Comparison of ENCODE assay signal across 7 cellular contexts in the genomic region with DNA sequence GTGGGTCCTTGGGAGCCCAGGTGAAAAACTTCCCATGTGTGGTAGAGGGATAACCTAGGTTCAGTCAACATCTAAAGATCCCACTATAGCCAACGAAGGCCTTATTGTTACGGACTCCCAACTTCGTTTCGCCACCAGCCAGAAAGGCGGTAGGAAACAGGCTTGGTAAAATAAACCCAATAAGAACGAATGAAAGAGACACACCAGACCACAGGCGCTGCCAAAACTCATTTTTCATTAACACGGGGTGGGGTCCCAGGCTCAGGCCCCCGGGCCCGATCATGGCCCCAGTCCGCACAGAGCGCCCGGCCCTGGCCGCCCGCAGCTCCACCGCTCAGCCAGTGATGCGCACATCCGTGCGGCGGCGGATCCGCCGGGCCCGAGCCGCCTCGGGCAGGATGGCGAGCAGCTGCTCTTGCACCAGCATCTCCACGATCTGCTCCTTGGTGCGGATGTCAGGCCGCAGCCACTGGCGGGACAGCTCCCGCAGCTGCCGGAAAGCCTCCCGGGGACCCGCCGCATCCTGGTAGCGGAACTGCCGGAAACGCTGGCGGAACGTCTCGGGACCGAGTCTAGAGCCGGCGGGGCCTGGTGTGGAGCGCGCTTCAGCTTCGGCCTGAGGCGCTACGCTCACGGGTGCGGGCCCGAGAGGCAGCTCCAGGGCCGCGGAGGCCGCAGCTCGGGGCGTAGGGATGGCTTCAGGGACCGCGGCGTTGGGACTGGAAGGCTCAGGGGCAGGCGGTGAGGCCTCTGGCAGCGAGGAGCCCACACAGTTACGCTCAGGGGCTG. TPM values are rescaled to one million over a fixed set of nuclear protein-coding genes. Genes with fewer than 3 reads are reported as not detected.
DNase-seq lines count a peak whose midpoint lies in the region; ATAC-seq and TF ChIP-seq lines count a peak whose summit lies in the region.

No MANE protein-coding gene starts in this region.

- H4K20me1 ChIP-seq in OCI-LY3 (ENCODE audit: insufficient read depth, low read length) = no peaks in the 10 kb centered on the region

- TF ChIP-seq CTCF in OCI-LY3 (IDR thresholded peaks at IDR 0.05; ENCODE audit: low read depth, low read length) (no peak), esophagus squamous epithelium (IDR thresholded peaks at IDR 0.05) (no peak), nephron (IDR thresholded peaks at IDR 0.05; ENCODE audit: unreplicated experiment in 3 of 3) (no peak)

- peak overlapping the region; percentile 20; the same call in 1 of the 2 replicates for H2AFZ ChIP-seq in OCI-LY3 (ENCODE audit: low read depth, low read length)

- peaks cover 31% of the 10 kb centered on the region for H3K79me2 ChIP-seq in OCI-LY3 (ENCODE audit: low read length)

- H3K27ac ChIP-seq in OCI-LY3 (ENCODE audit: low read length) = peak overlapping the region; percentile 92
- peak overlapping the region; percentile 97 to 99 (median 98) for H3K27ac ChIP-seq in esophagus squamous epithelium

- H3K4me1 ChIP-seq in OCI-LY3 (ENCODE audit: low read length) (peaks cover 13% of the 10 kb centered on the region), esophagus squamous epithelium (peaks cover 13 to 40% (median 15%) of the 10 kb centered on the region in 3 donors)

- H3K27me3 Mint-ChIP-seq in nephron (ENCODE audit: low read depth) = no peaks in the 10 kb centered on the region
- H3K27me3 Mint-ChIP-seq in stimulated activated naive CD8-positive, alpha-beta T cell treated with anti-CD3 and anti-CD28 coated beads, Interleukin-15, amount 100 ng/mL, for 72 hours = no peaks in the 10 kb centered on the region

- H3K27me3 ChIP-seq in OCI-LY3 (ENCODE audit: low read depth, low read length) (no peaks in the 10 kb centered on the region), esophagus squamous epithelium (no peaks in the 10 kb centered on the region)

- H3K9me3 ChIP-seq in OCI-LY3 (ENCODE audit: insufficient read depth, low read length) (no peaks in the 10 kb centered on the region), esophagus squamous epithelium (no peaks in the 10 kb centered on the region)

- H3K4me3 ChIP-seq in OCI-LY3 (ENCODE audit: low read length) (peak overlapping the region; percentile 84), esophagus squamous epithelium (peak overlapping the region; percentile 77 to 97 (median 82))

- peak overlapping the region; percentile 90 for H3K4me2 ChIP-seq in OCI-LY3 (ENCODE audit: low read length)

- no peaks in the 10 kb centered on the region for H3K9me3 Mint-ChIP-seq in nephron
- peaks cover 2% of the 10 kb centered on the region in 2 donors for H3K9me3 Mint-ChIP-seq in stimulated activated naive CD8-positive, alpha-beta T cell treated with anti-CD3 and anti-CD28 coated beads, Interleukin-15, amount 100 ng/mL, for 72 hours

- intact Hi-C loops in esophagus squamous epithelium (cut with DNase I) = no loop called here

- H3K4me1 Mint-ChIP-seq in nephron = peaks cover 12% of the 10 kb centered on the region
- H3K4me1 Mint-ChIP-seq in stimulated activated naive CD8-positive, alpha-beta T cell treated with anti-CD3 and anti-CD28 coated beads, Interleukin-15, amount 100 ng/mL, for 72 hours = peaks cover 15% of the 10 kb centered on the region

- ATAC-seq in GM18858 (IDR thresholded peaks at IDR 0.05; ENCODE audit: unreplicated experiment) = peak; percentile 12
- peak; percentile 31 for ATAC-seq in HG02943 (IDR thresholded peaks at IDR 0.05; ENCODE audit: low read depth, unreplicated experiment)
- ATAC-seq in stimulated activated naive CD8-positive, alpha-beta T cell treated with anti-CD3 and anti-CD28 coated beads, Interleukin-15, amount 100 ng/mL, for 72 hours = peak; percentile 52

- WGBS in esophagus squamous epithelium, 2 donors = 1 to 9% methylated on average over 8 to 13 of the region's 64 CpGs

- H3K9ac ChIP-seq in OCI-LY3 (ENCODE audit: low read length) = peak overlapping the region; percentile 92

- peaks cover 12% of the 10 kb centered on the region for H3K36me3 Mint-ChIP-seq in nephron (ENCODE audit: low read depth)

- peaks cover 5% of the 10 kb centered on the region for H3K36me3 ChIP-seq in OCI-LY3 (replicated peaks; ENCODE audit: low read depth, low read length)
- peaks cover 0 to 15% (median 3%) of the 10 kb centered on the region in 3 donors for H3K36me3 ChIP-seq in esophagus squamous epithelium

- H3K4me3 Mint-ChIP-seq in nephron = peak overlapping the region; percentile 100
- peak overlapping the region; percentile 99 for H3K4me3 Mint-ChIP-seq in stimulated activated naive CD8-positive, alpha-beta T cell treated with anti-CD3 and anti-CD28 coated beads, Interleukin-15, amount 100 ng/mL, for 72 hours

- DNase-seq in activated T-helper 1 cell treated with Interleukin-2 at 50 U/mL for 16 hours (ENCODE audit: low read depth) (peak; percentile 61), esophagus squamous epithelium (lab: John Stamatoyannopoulos, UW) (no peak)
- DNase-seq in stimulated activated naive CD8-positive, alpha-beta T cell treated with anti-CD3 and anti-CD28 coated beads, Interleukin-15, amount 100 ng/mL, for 72 hours = peak; percentile 68 to 84

- no peak for TF ChIP-seq POLR2A in esophagus squamous epithelium (IDR thresholded peaks at IDR 0.05)

- H3K27ac Mint-ChIP-seq in nephron = peak overlapping the region; percentile 97 to 99 (median 98)
- H3K27ac Mint-ChIP-seq in stimulated activated naive CD8-positive, alpha-beta T cell treated with anti-CD3 and anti-CD28 coated beads, Interleukin-15, amount 100 ng/mL, for 72 hours = peak overlapping the region; percentile 99 to 100

RNA-seq across cellular contexts. Expression of gene SCAND1, which starts 0.7 kb away (rescaled TPM):
- total RNA-seq in esophagus squamous epithelium = 10 to 100 TPM; 50.2 to 98.6 (median 74.1) TPM

RNA-seq across cellular contexts. Expression of gene CNBD2, which starts 14.8 kb away (rescaled TPM):
- 10 to 100 TPM in 1 of 4 donors, 1 to 10 TPM in 3; 4.0 to 15.3 (median 4.6) TPM for total RNA-seq in esophagus squamous epithelium
